Comparison of ENCODE assay signal across 24 cellular contexts in the genomic region with DNA sequence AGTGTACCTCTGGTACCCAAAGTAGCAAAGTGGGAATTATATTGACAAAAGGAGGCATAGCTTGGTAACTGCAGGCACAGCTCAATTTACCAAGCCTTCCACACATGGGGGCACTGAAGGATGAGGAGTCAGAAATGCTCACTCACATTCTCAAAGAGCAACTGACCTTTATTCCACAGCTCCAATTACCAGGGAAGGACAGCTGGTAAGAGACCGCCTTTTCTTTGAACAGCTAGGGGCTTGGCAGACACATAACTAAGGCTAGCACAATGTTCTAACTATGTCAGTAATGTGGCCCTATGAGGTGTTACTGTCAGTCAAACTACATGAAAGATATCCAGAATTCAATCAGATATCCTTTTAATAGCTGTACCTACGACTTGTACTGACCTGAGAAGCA. TPM values are rescaled to one million over a fixed set of nuclear protein-coding genes. Genes with fewer than 3 reads are reported as not detected.
DNase-seq lines count a peak whose midpoint lies in the region; ATAC-seq and TF ChIP-seq lines count a peak whose summit lies in the region.
"Had no signal": no experiment of that assay in that cellular context is flagged by ENCODE, and none has a peak within 500 bp of the region (broad histone marks: within the 10 kb centered on the region; RNA-seq: fewer than 3 reads in every experiment).

No MANE protein-coding gene starts in this region.

- WGBS in psoas muscle, 3 donors, result 26 to 50% (median 44%) methylated on average over 2 of the region's 2 CpGs

- DNase-seq in DMS 273 (lab: John Stamatoyannopoulos, UW; ENCODE audit: unreplicated experiment) (peak; percentile 31), DMS 273 treated with DMSO at 0.1 percent for 48 hours (lab: John Stamatoyannopoulos, UW) (no peak), left kidney (ENCODE audit: low read depth, low spot score) (peak; percentile 64), psoas muscle (no peak), SKM-1 (lab: John Stamatoyannopoulos, UW; ENCODE audit: unreplicated experiment) (no peak), SKM-1 treated with dmso at 0.1 percent for 144 hours (lab: John Stamatoyannopoulos, UW; ENCODE audit: unreplicated experiment) (no peak)
- DNase-seq in activated T-helper 1 cell treated with anti-CD3 and anti-CD28 coated beads, Interleukin-12 subunit alpha, Interleukin-12 subunit beta, Interleukin-2, Interleukin-4 antibody, amounts not matched to agents 30 ng/mL and 10 ng/mL and 1 ng/mL, durations not matched to agents 14 hours and 24 hours and 36 hours (ENCODE audit: low spot score), result no peak
- DNase-seq: CD8-positive, alpha-beta T cell; DMS79 treated with DMSO at 0.1 percent for 48 hours; GM23248; MV-4-11; NCI-H1417 treated with DMSO at 0.1 percent for 48 hours; NCI-H2081; NCI-H226; NCI-H526 treated with DMSO at 0.1 percent for 48 hours; PC-3 had no signal

- H3K36me3 ChIP-seq in SU-DHL-6 (ENCODE audit: low read length), result peaks cover 6% of the 10 kb centered on the region; the same call in 1 of the 2 replicates
- no peaks in the 10 kb centered on the region for H3K36me3 ChIP-seq in psoas muscle (ENCODE audit: insufficient read depth in 1 of 2, low read depth in 1 of 2)
- H3K36me3 ChIP-seq: SJSA1 had no signal

- ATAC-seq in psoas muscle, result peak; percentile 96 to 98 (median 97)
- ATAC-seq: CD8-positive, alpha-beta T cell; GM12878; HCT116 had no signal

- H3K79me2 ChIP-seq in SU-DHL-6 (ENCODE audit: insufficient read depth, low read length), result peaks cover 93% of the 10 kb centered on the region

- H3K9ac ChIP-seq in SU-DHL-6 (ENCODE audit: low read length), result no peak overlapping the region
- H3K9ac ChIP-seq: BLaER1, GM23248 had no signal

- peak overlapping the region; percentile 24 for H3K4me2 ChIP-seq in SU-DHL-6 (ENCODE audit: low read depth, low read length, poor library complexity, severe bottlenecking)
- H3K4me2 ChIP-seq: BLaER1 had no signal

- H3K4me1 Mint-ChIP-seq in activated T-helper 1 cell treated with anti-CD3 and anti-CD28 coated beads, Interleukin-12 subunit alpha, Interleukin-12 subunit beta, Interleukin-2, Interleukin-4 antibody, amounts not matched to agents 30 ng/mL and 10 ng/mL and 1 ng/mL, durations not matched to agents 14 hours and 24 hours and 36 hours (ENCODE audit: low read depth), result peaks cover 2% of the 10 kb centered on the region

- H3K27me3 ChIP-seq in SU-DHL-6 (ENCODE audit: low read length), result no peaks in the 10 kb centered on the region
- H3K27me3 ChIP-seq in psoas muscle (ENCODE audit: insufficient read depth in 3 of 3, low read length in 2 of 3), result no peaks in the 10 kb centered on the region
- H3K27me3 ChIP-seq: BLaER1, SJSA1 had no signal

- H3K9me2 ChIP-seq in SU-DHL-6 (replicated peaks; ENCODE audit: insufficient read depth, low read length), result no peaks in the 10 kb centered on the region

- no peaks in the 10 kb centered on the region for H3K9me3 Mint-ChIP-seq in activated T-helper 1 cell treated with anti-CD3 and anti-CD28 coated beads, Interleukin-12 subunit alpha, Interleukin-12 subunit beta, Interleukin-2, Interleukin-4 antibody, amounts not matched to agents 30 ng/mL and 10 ng/mL and 1 ng/mL, durations not matched to agents 14 hours and 24 hours and 36 hours
- H3K9me3 Mint-ChIP-seq: CD8-positive, alpha-beta T cell had no signal

- no peaks in the 10 kb centered on the region for H3K27me3 Mint-ChIP-seq in activated T-helper 1 cell treated with anti-CD3 and anti-CD28 coated beads, Interleukin-12 subunit alpha, Interleukin-12 subunit beta, Interleukin-2, Interleukin-4 antibody, amounts not matched to agents 30 ng/mL and 10 ng/mL and 1 ng/mL, durations not matched to agents 14 hours and 24 hours and 36 hours (ENCODE audit: insufficient read depth)

- H4K20me1 ChIP-seq in SU-DHL-6 (ENCODE audit: low read depth, low read length), result no peaks in the 10 kb centered on the region
- H4K20me1 ChIP-seq: BLaER1 had no signal

- H2AFZ ChIP-seq in SU-DHL-6 (ENCODE audit: low read depth, low read length, severe bottlenecking), result no peak overlapping the region
- H2AFZ ChIP-seq: GM23248 had no signal

- H3K4me3 ChIP-seq in SU-DHL-6 (ENCODE audit: insufficient read depth, low read length, poor library complexity, severe bottlenecking) (no peak overlapping the region), psoas muscle (no peak overlapping the region)
- H3K4me3 ChIP-seq: BLaER1, GM12878, GM23248, SJSA1 had no signal

- no peaks in the 10 kb centered on the region for H3K9me3 ChIP-seq in SU-DHL-6 (ENCODE audit: insufficient read depth, low read length)
- H3K9me3 ChIP-seq in psoas muscle, result no peaks in the 10 kb centered on the region
- H3K9me3 ChIP-seq: SJSA1 had no signal

- no peak for TF ChIP-seq CTCF in SU-DHL-6 (IDR thresholded peaks at IDR 0.05; ENCODE audit: insufficient read depth, low read length, poor library complexity, severe bottlenecking)
- TF ChIP-seq CTCF in psoas muscle (IDR thresholded peaks at IDR 0.05), result no peak

- H3F3A ChIP-seq in SU-DHL-6 (ENCODE audit: insufficient read depth), result peaks cover 22% of the 10 kb centered on the region

- H3K4me1 ChIP-seq in psoas muscle, result peaks cover 18% of the 10 kb centered on the region
- H3K4me1 ChIP-seq: BLaER1 had no signal

- peak overlapping the region; percentile 73 for H3K27ac ChIP-seq in SU-DHL-6 (ENCODE audit: low read depth, low read length)
- H3K27ac ChIP-seq in psoas muscle, result peak overlapping the region; percentile 46
- H3K27ac ChIP-seq: 22Rv1, BLaER1, GM23248, HL-60, RWPE1, SJSA1 had no signal

- no peak overlapping the region for H3K4me3 Mint-ChIP-seq in activated T-helper 1 cell treated with anti-CD3 and anti-CD28 coated beads, Interleukin-12 subunit alpha, Interleukin-12 subunit beta, Interleukin-2, Interleukin-4 antibody, amounts not matched to agents 30 ng/mL and 10 ng/mL and 1 ng/mL, durations not matched to agents 14 hours and 24 hours and 36 hours
- H3K4me3 Mint-ChIP-seq: CD8-positive, alpha-beta T cell had no signal

- peaks cover 4% of the 10 kb centered on the region for H3K36me3 Mint-ChIP-seq in activated T-helper 1 cell treated with anti-CD3 and anti-CD28 coated beads, Interleukin-12 subunit alpha, Interleukin-12 subunit beta, Interleukin-2, Interleukin-4 antibody, amounts not matched to agents 30 ng/mL and 10 ng/mL and 1 ng/mL, durations not matched to agents 14 hours and 24 hours and 36 hours (ENCODE audit: low read depth)

- H3K27ac Mint-ChIP-seq in activated T-helper 1 cell treated with anti-CD3 and anti-CD28 coated beads, Interleukin-12 subunit alpha, Interleukin-12 subunit beta, Interleukin-2, Interleukin-4 antibody, amounts not matched to agents 30 ng/mL and 10 ng/mL and 1 ng/mL, durations not matched to agents 14 hours and 24 hours and 36 hours, result no peak overlapping the region
- H3K27ac Mint-ChIP-seq: CD8-positive, alpha-beta T cell had no signal

- intact Hi-C loops in psoas muscle (cut with DNase I), result no loop called here
- intact Hi-C loops in activated T-helper 1 cell treated with anti-CD3 and anti-CD28 coated beads, Interleukin-12 subunit alpha, Interleukin-12 subunit beta, Interleukin-2, Interleukin-4 antibody, amounts not matched to agents 30 ng/mL and 10 ng/mL and 1 ng/mL, durations not matched to agents 14 hours and 24 hours and 36 hours (cut with micrococcal nuclease), result no loop called here

RNA-seq across cellular contexts. Expression of gene STS, which starts 20.5 kb away (rescaled TPM):
- 10 to 100 TPM in 3 of 4 donors, 1 to 10 TPM in 1; 4.6 to 14.3 (median 13.4) TPM for total RNA-seq in psoas muscle
- polyA plus RNA-seq in psoas muscle, result 1 to 10 TPM; 2.3 to 4.1 (median 3.9) TPM
- 1.1 and 1.2 TPM in 2 replicates for total RNA-seq in activated T-helper 1 cell treated with anti-CD3 and anti-CD28 coated beads, Interleukin-12 subunit alpha, Interleukin-12 subunit beta, Interleukin-2, Interleukin-4 antibody, amounts not matched to agents 30 ng/mL and 10 ng/mL and 1 ng/mL, durations not matched to agents 14 hours and 24 hours and 36 hours

RNA-seq across cellular contexts. Expression of gene PUDP, which starts 20.9 kb away (rescaled TPM):
- 10 to 100 TPM; 21.2 to 34.0 (median 33.3) TPM for total RNA-seq in psoas muscle
- 10 to 100 TPM; 17.2 to 21.4 (median 18.5) TPM for polyA plus RNA-seq in psoas muscle
- total RNA-seq in activated T-helper 1 cell treated with anti-CD3 and anti-CD28 coated beads, Interleukin-12 subunit alpha, Interleukin-12 subunit beta, Interleukin-2, Interleukin-4 antibody, amounts not matched to agents 30 ng/mL and 10 ng/mL and 1 ng/mL, durations not matched to agents 14 hours and 24 hours and 36 hours, result 20.1 and 23.4 TPM in 2 replicates

Comparison
In these comparisons a context has a peak if more than half of its experiments do, and no peak if none do; other contexts are left out.
1. DNase-seq: peak in DMS 273 (single experiment) and left kidney (single experiment); none in DMS 273 treated with DMSO at 0.1 percent for 48 hours (single experiment), psoas muscle (0 of 2), SKM-1 (single experiment), SKM-1 treated with dmso at 0.1 percent for 144 hours (single experiment) and activated T-helper 1 cell treated with anti-CD3 and anti-CD28 coated beads, Interleukin-12 subunit alpha, Interleukin-12 subunit beta, Interleukin-2, Interleukin-4 antibody, amounts not matched to agents 30 ng/mL and 10 ng/mL and 1 ng/mL, durations not matched to agents 14 hours and 24 hours and 36 hours (single experiment).